8 cellular contexts compared by ENCODE assay signal in the genomic region with DNA sequence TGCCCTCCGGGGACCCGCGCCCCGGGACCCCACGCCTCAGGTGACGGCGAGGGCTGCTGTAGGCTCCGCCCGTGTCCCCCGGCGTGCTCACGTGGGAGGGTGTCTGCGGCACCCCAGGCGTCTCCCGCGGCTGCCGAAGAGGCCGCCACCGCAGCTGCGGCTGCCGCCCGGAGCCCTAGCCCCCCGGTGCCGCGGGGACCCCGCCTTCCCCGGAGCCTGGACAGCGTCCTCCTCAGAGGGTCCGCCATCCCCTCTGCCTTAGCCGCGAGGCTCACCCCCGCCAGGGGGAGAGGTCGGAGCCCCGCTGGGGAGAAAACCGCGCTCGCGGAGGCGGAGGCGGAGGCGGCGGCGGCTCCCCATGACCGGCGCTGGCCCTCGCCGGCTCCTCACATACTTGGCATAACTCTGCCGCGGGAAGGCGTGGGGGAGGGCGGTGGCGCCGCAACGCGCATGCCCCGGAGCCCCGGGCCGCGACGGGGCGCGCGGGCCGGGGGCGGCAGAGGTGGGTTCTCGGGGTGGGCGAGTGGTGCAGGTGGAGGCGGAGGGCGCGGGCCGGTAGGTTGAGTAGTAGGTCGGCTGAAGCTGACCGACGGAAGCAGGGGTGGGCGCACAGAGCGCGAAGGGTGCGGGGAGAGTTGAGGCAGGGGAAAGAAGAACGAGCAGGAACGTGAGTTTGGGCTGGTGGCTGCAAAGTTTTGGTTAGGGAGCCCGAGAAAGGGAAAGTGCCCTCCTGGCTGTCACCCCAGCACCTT. TPM values are rescaled to one million over a fixed set of nuclear protein-coding genes. Genes with fewer than 3 reads are reported as not detected.
DNase-seq lines count a peak whose midpoint lies in the region; ATAC-seq and TF ChIP-seq lines count a peak whose summit lies in the region.

No MANE protein-coding gene starts in this region.

- ATAC-seq in GM19463 (IDR thresholded peaks at IDR 0.05; ENCODE audit: unreplicated experiment) = peak; percentile 44
- peak; percentile 65 for ATAC-seq in HG03571 (IDR thresholded peaks at IDR 0.05; ENCODE audit: unreplicated experiment)
- ATAC-seq in left ventricle myocardium superior = peak; percentile 89

- H3K27ac Mint-ChIP-seq in CD4-positive, alpha-beta memory T cell = peak overlapping the region; percentile 97 to 99 (median 98)

- peaks cover 18 to 34% (median 26%) of the 10 kb centered on the region in 4 donors for H3K4me1 Mint-ChIP-seq in CD4-positive, alpha-beta memory T cell

- H3K27me3 Mint-ChIP-seq in CD4-positive, alpha-beta memory T cell = peaks cover 2 to 3% of the 10 kb centered on the region in 2 donors

- no peaks in the 10 kb centered on the region for H3K9me3 ChIP-seq in CD4-positive, alpha-beta memory T cell (ENCODE audit: control insufficient read depth in 1 of 2, low read length in 2 of 2)
- no peaks in the 10 kb centered on the region for H3K9me3 ChIP-seq in SU-DHL-6 (ENCODE audit: insufficient read depth, low read length)
- no peaks in the 10 kb centered on the region for H3K9me3 ChIP-seq in adrenal gland (replicated peaks in 1 of 3)
- H3K9me3 ChIP-seq in vagina = no peaks in the 10 kb centered on the region

- no peaks in the 10 kb centered on the region for H3K36me3 ChIP-seq in CD4-positive, alpha-beta memory T cell (ENCODE audit: insufficient read depth, low read length)
- H3K36me3 ChIP-seq in SU-DHL-6 (ENCODE audit: low read length) = no peaks in the 10 kb centered on the region
- H3K36me3 ChIP-seq in adrenal gland (replicated peaks in 1 of 2) = no peaks in the 10 kb centered on the region
- no peaks in the 10 kb centered on the region for H3K36me3 ChIP-seq in vagina

- peak; percentile 82 to 88 (median 83) for DNase-seq in CD4-positive, alpha-beta memory T cell
- DNase-seq in adrenal gland (peak; percentile 66 to 78 (median 76)), left ventricle myocardium superior (peak; percentile 85), putamen (ENCODE audit: low spot score) (peak; percentile 5), vagina (ENCODE audit: extremely low spot score in 2 of 2) (no peak)

- no peaks in the 10 kb centered on the region for H3K27me3 ChIP-seq in CD4-positive, alpha-beta memory T cell (ENCODE audit: insufficient read depth, low read length)
- H3K27me3 ChIP-seq in SU-DHL-6 (ENCODE audit: low read length) (no peaks in the 10 kb centered on the region), adrenal gland (no peaks in the 10 kb centered on the region), vagina (no peaks in the 10 kb centered on the region)

- peak overlapping the region; percentile 96 to 99 (median 98) for H3K4me3 Mint-ChIP-seq in CD4-positive, alpha-beta memory T cell

- peak overlapping the region; percentile 63 for H3K9ac ChIP-seq in SU-DHL-6 (ENCODE audit: low read length)

- no peaks in the 10 kb centered on the region for H3K9me2 ChIP-seq in SU-DHL-6 (replicated peaks; ENCODE audit: insufficient read depth, low read length)

- intact Hi-C loops in CD4-positive, alpha-beta memory T cell (cut with micrococcal nuclease) = loop anchor here (1.0 to 10.0 kb wide), 11 partner anchors 22 to 1713 kb away; a partner anchor contains a TSS
- intact Hi-C loops in adrenal gland (cut with DNase I) = loop anchor here in 1 of 2 donors (5.0 kb wide), 1 partner anchor 56 kb away; a partner anchor contains a TSS
- intact Hi-C loops in left ventricle myocardium superior (cut with micrococcal nuclease) = no loop called here
- intact Hi-C loops in vagina (cut with DNase I) = loop anchor here (5.0 kb wide), 1 partner anchor 51 kb away; no protein-coding TSS in a partner anchor

- TF ChIP-seq POLR2A in adrenal gland (IDR thresholded peaks at IDR 0.05) = peak; percentile 3 to 70
- TF ChIP-seq POLR2A in vagina (IDR thresholded peaks at IDR 0.05) = peak in 1 of 2 donors; percentile 70

- peaks cover 13% of the 10 kb centered on the region for H3F3A ChIP-seq in SU-DHL-6 (ENCODE audit: insufficient read depth)

- peak overlapping the region; percentile 97 for H2AFZ ChIP-seq in SU-DHL-6 (ENCODE audit: low read depth, low read length, severe bottlenecking)

- H3K4me3 ChIP-seq in CD4-positive, alpha-beta memory T cell (ENCODE audit: low read length in 2 of 2) = peak overlapping the region; percentile 40 to 73
- peak overlapping the region; percentile 66 for H3K4me3 ChIP-seq in SU-DHL-6 (ENCODE audit: insufficient read depth, low read length, poor library complexity, severe bottlenecking)
- peak overlapping the region; percentile 63 to 88 (median 70) for H3K4me3 ChIP-seq in adrenal gland
- H3K4me3 ChIP-seq in vagina = peak overlapping the region; percentile 53 to 68

- TF ChIP-seq CTCF in SU-DHL-6 (IDR thresholded peaks at IDR 0.05; ENCODE audit: insufficient read depth, low read length, poor library complexity, severe bottlenecking) (no peak), adrenal gland (IDR thresholded peaks at IDR 0.05) (no peak), vagina (IDR thresholded peaks at IDR 0.05) (no peak)

- 0 to 1% (median 1%) methylated on average over 26 to 81 of the region's 81 CpGs for WGBS in adrenal gland, 4 donors

- H3K27ac ChIP-seq in CD4-positive, alpha-beta memory T cell (ENCODE audit: low read depth, low read length) = peak overlapping the region; percentile 82
- H3K27ac ChIP-seq in SU-DHL-6 (ENCODE audit: low read depth, low read length) (peak overlapping the region; percentile 71), adrenal gland (peak overlapping the region; percentile 79 to 93 (median 91)), vagina (peak overlapping the region; percentile 92)

- H3K79me2 ChIP-seq in SU-DHL-6 (ENCODE audit: insufficient read depth, low read length) = no peaks in the 10 kb centered on the region

- CTCF ChIA-PET in CD4-positive, alpha-beta memory T cell (lab: Charles Lee; ENCODE audit: partially characterized antibody) = interaction anchor here (0.9 to 1.7 kb wide), 5 partner anchors 39 to 257 kb away, joined by 3 to 9 read pairs (median 4); a partner anchor contains a TSS

- peaks cover 27% of the 10 kb centered on the region for H3K4me1 ChIP-seq in CD4-positive, alpha-beta memory T cell (ENCODE audit: insufficient read depth, low read length)
- H3K4me1 ChIP-seq in adrenal gland (replicated peaks in 1 of 2) = peaks cover 9 to 17% of the 10 kb centered on the region in 2 donors
- peaks cover 46% of the 10 kb centered on the region for H3K4me1 ChIP-seq in vagina

- no peaks in the 10 kb centered on the region for H3K9me3 Mint-ChIP-seq in CD4-positive, alpha-beta memory T cell

- no peaks in the 10 kb centered on the region for H4K20me1 ChIP-seq in SU-DHL-6 (ENCODE audit: low read depth, low read length)

- peaks cover 0 to 4% of the 10 kb centered on the region in 2 donors for H3K36me3 Mint-ChIP-seq in CD4-positive, alpha-beta memory T cell

- H3K4me2 ChIP-seq in SU-DHL-6 (ENCODE audit: low read depth, low read length, poor library complexity, severe bottlenecking) = peak overlapping the region; percentile 73

- POLR2A ChIA-PET in CD4-positive, alpha-beta memory T cell (lab: Charles Lee; ENCODE audit: partially characterized antibody) = interaction anchor here (0.6 to 3.3 kb wide), 12 partner anchors 8 to 1712 kb away, joined by 3 to 41 read pairs (median 4); a partner anchor contains a TSS

RNA-seq across cellular contexts. Expression of a gene that starts 0.7 kb away (rescaled TPM):
- total RNA-seq in CD4-positive, alpha-beta memory T cell = 1 to 10 TPM; 5.0 to 5.2 TPM
- 1 to 10 TPM; 2.3 TPM for polyA plus RNA-seq in CD4-positive, alpha-beta memory T cell
- total RNA-seq in adrenal gland (1 to 10 TPM; 3.2 to 6.3 (median 4.6) TPM), left ventricle myocardium superior (23.0 TPM), vagina (4.7 TPM)
- 1 to 10 TPM in 1 of 3 donors, under 1 TPM in 2; 0.40 to 1.5 (median 0.48) TPM for polyA plus RNA-seq in adrenal gland

RNA-seq across cellular contexts. Expression of a gene that starts 57.9 kb away (rescaled TPM):
- 10 to 100 TPM; 39.6 to 41.6 TPM for total RNA-seq in CD4-positive, alpha-beta memory T cell
- polyA plus RNA-seq in CD4-positive, alpha-beta memory T cell = 10 to 100 TPM; 21.2 to 25.8 TPM
- 10 to 100 TPM in 7 of 8 donors, 1 to 10 TPM in 1; 6.5 to 21.0 (median 17.8) TPM for total RNA-seq in adrenal gland
- 10 to 100 TPM; 18.0 to 29.1 (median 22.8) TPM for polyA plus RNA-seq in adrenal gland
- 18.7 TPM for total RNA-seq in left ventricle myocardium superior
- total RNA-seq in vagina = 13.0 TPM

Comparison
In these comparisons a context has a peak if more than half of its experiments do, and no peak if none do; other contexts are left out.
1. DNase-seq: peak in CD4-positive, alpha-beta memory T cell (5 of 5), adrenal gland (7 of 7), left ventricle myocardium superior (single experiment) and putamen (single experiment); none in vagina (0 of 2).
2. Peak in every context shown above with its lines, with median percentiles within 50 percentile points of each other: H3K27ac ChIP-seq, H3K4me3 ChIP-seq and ATAC-seq.